In genomic region chr7:99123571-99124033, GRCh38 we compare ENCODE assay signal across 12 cellular contexts. TPM values are rescaled to one million over a fixed set of nuclear protein-coding genes. Genes with fewer than 3 reads are reported as not detected.
DNase-seq lines count a peak whose midpoint lies in the region; ATAC-seq and TF ChIP-seq lines count a peak whose summit lies in the region.
"Had no signal": no experiment of that assay in that cellular context is flagged by ENCODE, and none has a peak within 500 bp of the region (broad histone marks: within the 10 kb centered on the region; RNA-seq: fewer than 3 reads in every experiment).

No MANE protein-coding gene starts in this region.

- TF ChIP-seq CTCF in MCF 10A (IDR thresholded peaks at IDR 0.05; ENCODE audit: unreplicated experiment) (no peak), hepatocyte (IDR thresholded peaks at IDR 0.05; ENCODE audit: poor library complexity) (no peak), upper lobe of left lung (IDR thresholded peaks at IDR 0.05) (no peak)

- H3K4me2 ChIP-seq in hepatocyte: no peak overlapping the region
- H3K4me2 ChIP-seq: neural progenitor cell had no signal

- no peaks in the 10 kb centered on the region for H3K9me2 ChIP-seq in hepatocyte (replicated peaks; ENCODE audit: insufficient read depth)

- H3K36me3 ChIP-seq in hepatocyte (replicated peaks; ENCODE audit: insufficient read depth, low read depth): no peaks in the 10 kb centered on the region
- H3K36me3 ChIP-seq in upper lobe of left lung: no peaks in the 10 kb centered on the region
- H3K36me3 ChIP-seq: neural progenitor cell had no signal

- H4K20me1 ChIP-seq in hepatocyte (ENCODE audit: insufficient read depth, poor library complexity, severe bottlenecking): peaks cover 35% of the 10 kb centered on the region

- ATAC-seq in Right ventricle myocardium inferior (peak; percentile 35), Right ventricle myocardium superior (ENCODE audit: poor library complexity) (no peak), upper lobe of left lung (ENCODE audit: low FRiP score in 2 of 2) (peak in 1 of 2 donors; percentile 26), GM18861 (IDR thresholded peaks at IDR 0.05; ENCODE audit: unreplicated experiment) (no peak)
- ATAC-seq: T-helper 17 cell had no signal

- no peaks in the 10 kb centered on the region for H3K27me3 Mint-ChIP-seq in MCF 10A (ENCODE audit: insufficient read depth, unreplicated experiment)
- H3K27me3 Mint-ChIP-seq: T-helper 17 cell had no signal

- no peak overlapping the region for H2AFZ ChIP-seq in hepatocyte
- H2AFZ ChIP-seq: neural progenitor cell had no signal

- H3K27ac Mint-ChIP-seq in MCF 10A (ENCODE audit: low read depth, unreplicated experiment): peak overlapping the region; percentile 61
- H3K27ac Mint-ChIP-seq: neural progenitor cell, T-helper 17 cell had no signal

- H3K27me3 ChIP-seq in hepatocyte (no peaks in the 10 kb centered on the region), upper lobe of left lung (no peaks in the 10 kb centered on the region)
- H3K27me3 ChIP-seq: neural progenitor cell, testis had no signal

- H3K4me1 Mint-ChIP-seq in MCF 10A (ENCODE audit: insufficient read depth, unreplicated experiment): peaks cover 41% of the 10 kb centered on the region
- H3K4me1 Mint-ChIP-seq: neural progenitor cell had no signal

- no peak for DNase-seq in Right ventricle myocardium inferior (ENCODE audit: missing footprints)
- no peak for DNase-seq in Right ventricle myocardium superior
- DNase-seq in MCF 10A (ENCODE audit: unreplicated experiment): peak; percentile 68
- no peak for DNase-seq in hepatocyte (ENCODE audit: low spot score)
- no peak for DNase-seq in upper lobe of left lung
- no peak for DNase-seq in DMS79 treated with DMSO at 0.1 percent for 48 hours (lab: John Stamatoyannopoulos, UW)
- DNase-seq in cerebellar cortex (ENCODE audit: low spot score): no peak
- DNase-seq: stimulated activated CD4-positive, alpha-beta T cell treated with anti-CD3 and anti-CD28 coated beads, Interleukin-4, amount 100 ng/mL, for 1 hour; T-helper 17 cell; testis had no signal

- intact Hi-C loops in Right ventricle myocardium inferior (cut with DNase I) (no loop called here), Right ventricle myocardium superior (cut with DNase I) (no loop called here), MCF 10A (cut with micrococcal nuclease) (no loop called here)

- H3K9me3 Mint-ChIP-seq in MCF 10A (ENCODE audit: unreplicated experiment): no peaks in the 10 kb centered on the region

- no peak overlapping the region for H3K4me3 Mint-ChIP-seq in MCF 10A (ENCODE audit: unreplicated experiment)
- H3K4me3 Mint-ChIP-seq: neural progenitor cell, T-helper 17 cell had no signal

- no peak for TF ChIP-seq POLR2A in upper lobe of left lung (IDR thresholded peaks at IDR 0.05)

- H3K36me3 Mint-ChIP-seq in MCF 10A (ENCODE audit: insufficient read depth, unreplicated experiment): no peaks in the 10 kb centered on the region

- CTCF ChIA-PET in MCF 10A (lab: Yijun Ruan, JAX): interaction anchor here (0.7 to 1.1 kb wide), 3 partner anchors 11 to 115 kb away, joined by 3 to 4 read pairs (median 3); no protein-coding TSS in a partner anchor

- peaks cover 25% of the 10 kb centered on the region for H3K4me1 ChIP-seq in hepatocyte (ENCODE audit: insufficient read depth)
- H3K4me1 ChIP-seq in upper lobe of left lung: peaks cover 68 to 87% (median 80%) of the 10 kb centered on the region in 4 donors

- H3K9me3 ChIP-seq in hepatocyte (ENCODE audit: low read depth): no peaks in the 10 kb centered on the region
- H3K9me3 ChIP-seq in upper lobe of left lung: no peaks in the 10 kb centered on the region
- H3K9me3 ChIP-seq: testis had no signal

- BruUV-seq in MCF 10A (replicated peaks; lab: Mats Ljungman, UMichigan): no TSS peak

- H3K27ac ChIP-seq in hepatocyte: peak overlapping the region; percentile 16
- peak overlapping the region; percentile 72 to 84 (median 74) for H3K27ac ChIP-seq in upper lobe of left lung
- H3K27ac ChIP-seq: neural progenitor cell had no signal

- 78% methylated on average over 1 of the region's 1 CpG for WGBS in hepatocyte (ENCODE audit: low lambda C conversion rate, missing lambda C conversion rate)
- 13 to 23% methylated on average over 1 of the region's 1 CpG for WGBS in upper lobe of left lung, 2 donors

- H3K79me2 ChIP-seq in hepatocyte: peaks cover 100% of the 10 kb centered on the region

- H3K4me3 ChIP-seq in hepatocyte: no peak overlapping the region
- H3K4me3 ChIP-seq in upper lobe of left lung: no peak overlapping the region
- H3K4me3 ChIP-seq: neural progenitor cell, testis had no signal

- peak in 1 of 4 donors; percentile 7 for TF ChIP-seq EP300 in upper lobe of left lung (IDR thresholded peaks at IDR 0.05)

- POLR2A ChIA-PET in MCF 10A (lab: Yijun Ruan, JAX): interaction anchor here (0.5 to 2.5 kb wide), 6 partner anchors 10 to 202 kb away, joined by 3 to 13 read pairs (median 4); partner anchors contain the start of gene ARPC1A

RNA-seq across cellular contexts. Expression of gene SMURF1, which starts 20.3 kb away (rescaled TPM):
- total RNA-seq in Right ventricle myocardium inferior: 9.6 TPM
- 9.0 TPM for total RNA-seq in Right ventricle myocardium superior
- total RNA-seq in MCF 10A (2022): 19.9 and 20.3 TPM in 2 replicates
- total RNA-seq in hepatocyte: 20.2 and 21.7 TPM in 2 replicates
- polyA plus RNA-seq in hepatocyte: 12.4 and 13.4 TPM in 2 replicates
- 10 to 100 TPM; 33.0 to 54.4 (median 45.9) TPM for total RNA-seq in upper lobe of left lung
